ENCODE assay signal across 8 cellular contexts in the genomic region with DNA sequence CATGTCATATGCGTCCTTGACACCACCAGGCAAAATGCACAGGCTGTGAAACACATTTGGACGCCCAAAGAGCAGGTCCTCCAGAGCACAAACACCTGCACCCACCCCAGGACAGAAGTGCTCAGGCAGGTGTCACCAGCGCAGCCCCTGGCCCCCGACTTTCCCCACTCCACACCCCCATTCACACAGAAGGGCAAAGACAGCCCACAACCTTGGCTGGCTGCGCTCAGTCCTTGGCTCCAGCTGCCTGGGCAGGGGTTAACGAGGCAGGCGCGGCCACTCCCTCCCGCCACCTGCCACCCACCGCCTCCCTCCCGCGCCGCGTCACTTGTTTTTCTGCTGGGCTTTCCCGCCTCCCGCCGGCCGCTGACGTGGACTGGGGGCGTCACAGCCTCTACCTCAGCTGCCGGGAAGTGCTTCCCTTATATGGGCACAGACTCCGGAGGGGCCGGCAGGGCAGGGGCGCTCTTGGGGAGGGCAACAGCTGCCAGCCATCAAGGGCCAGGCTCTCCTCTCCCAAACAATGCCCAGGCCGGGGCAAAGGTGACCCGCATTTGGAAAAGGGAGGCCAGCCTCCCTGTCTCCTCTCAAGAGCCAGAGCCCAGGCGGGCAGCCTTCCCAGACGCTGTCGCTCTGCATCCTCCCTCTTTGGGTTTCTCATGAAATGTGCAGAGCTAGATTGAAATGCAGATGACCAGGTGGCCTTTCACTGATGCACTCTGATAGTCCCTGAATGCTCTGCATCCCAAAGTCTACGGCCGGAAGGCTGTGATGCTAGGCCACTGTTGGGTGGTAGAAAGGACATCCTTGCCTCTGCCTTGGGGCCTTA. TPM values are rescaled to one million over a fixed set of nuclear protein-coding genes. Genes with fewer than 3 reads are reported as not detected.
A peak's percentile ranks its signal among the peaks of the same experiment; 100 is the strongest.
DNase-seq lines count a peak whose midpoint lies in the region; ATAC-seq and TF ChIP-seq lines count a peak whose summit lies in the region.

No MANE protein-coding gene starts in this region.

- no peak for TF ChIP-seq CTCF in mesothelial cell of epicardium (IDR thresholded peaks at IDR 0.05; ENCODE audit: unreplicated experiment)

- no peaks in the 10 kb centered on the region for H3K9me3 Mint-ChIP-seq in mesothelial cell of epicardium

- H3K36me3 Mint-ChIP-seq in mesothelial cell of epicardium = no peaks in the 10 kb centered on the region

- no peaks in the 10 kb centered on the region for H3K27me3 ChIP-seq in endocrine pancreas (ENCODE audit: control insufficient read depth, insufficient read depth, low read length)

- peak overlapping the region; percentile 33 for H3K4me3 Mint-ChIP-seq in mesothelial cell of epicardium

- no peaks in the 10 kb centered on the region for H3K36me3 ChIP-seq in endocrine pancreas (ENCODE audit: control insufficient read depth, insufficient read depth, low read length)

- H3K4me3 ChIP-seq in endocrine pancreas (ENCODE audit: control insufficient read depth, insufficient read depth, low read length) = no peak overlapping the region

- peaks cover 53% of the 10 kb centered on the region for H3K4me1 Mint-ChIP-seq in mesothelial cell of epicardium

- H3K27ac Mint-ChIP-seq in mesothelial cell of epicardium = peak overlapping the region; percentile 99

- H3K27me3 Mint-ChIP-seq in mesothelial cell of epicardium (ENCODE audit: low read depth) = no peaks in the 10 kb centered on the region

- DNase-seq in NCI-H510A (lab: John Stamatoyannopoulos, UW) = peak; percentile 97
- DNase-seq in activated CD8-positive, alpha-beta memory T cell treated with anti-CD3 and anti-CD28 coated beads, Interleukin-2, amount 50 U/mL, for 4 hours = peak; percentile 99
- DNase-seq in mesothelial cell of epicardium (ENCODE audit: low spot score in 2 of 2, unreplicated experiment in 2 of 2) = peak; percentile 71 to 89
- peak; percentile 97 for DNase-seq in stimulated activated CD8-positive, alpha-beta memory T cell treated with anti-CD3 and anti-CD28 coated beads, Interleukin-15, amount 100 ng/mL, for 1 hour (ENCODE audit: low read depth)
- DNase-seq in foreskin melanocyte = no peak

- H3K9ac ChIP-seq in endocrine pancreas (ENCODE audit: control insufficient read depth, insufficient read depth, low read length) = peak overlapping the region; percentile 63

- no peaks in the 10 kb centered on the region for H3K4me1 ChIP-seq in endocrine pancreas (ENCODE audit: control insufficient read depth, insufficient read depth, low read length)

- no peaks in the 10 kb centered on the region for H3K9me3 ChIP-seq in endocrine pancreas (ENCODE audit: control insufficient read depth, low read length)

- ATAC-seq in GM18868 (IDR thresholded peaks at IDR 0.05; ENCODE audit: unreplicated experiment) (peak; percentile 47), HG03108 (IDR thresholded peaks at IDR 0.05; ENCODE audit: unreplicated experiment) (peak; percentile 30)

RNA-seq across cellular contexts. Expression of a gene that starts 14.8 kb away (rescaled TPM):
- total RNA-seq in mesothelial cell of epicardium = 186 to 192 TPM (median 191 TPM) in 3 replicates
